ENCODE assay signal across 1 cellular context in the genomic region with DNA sequence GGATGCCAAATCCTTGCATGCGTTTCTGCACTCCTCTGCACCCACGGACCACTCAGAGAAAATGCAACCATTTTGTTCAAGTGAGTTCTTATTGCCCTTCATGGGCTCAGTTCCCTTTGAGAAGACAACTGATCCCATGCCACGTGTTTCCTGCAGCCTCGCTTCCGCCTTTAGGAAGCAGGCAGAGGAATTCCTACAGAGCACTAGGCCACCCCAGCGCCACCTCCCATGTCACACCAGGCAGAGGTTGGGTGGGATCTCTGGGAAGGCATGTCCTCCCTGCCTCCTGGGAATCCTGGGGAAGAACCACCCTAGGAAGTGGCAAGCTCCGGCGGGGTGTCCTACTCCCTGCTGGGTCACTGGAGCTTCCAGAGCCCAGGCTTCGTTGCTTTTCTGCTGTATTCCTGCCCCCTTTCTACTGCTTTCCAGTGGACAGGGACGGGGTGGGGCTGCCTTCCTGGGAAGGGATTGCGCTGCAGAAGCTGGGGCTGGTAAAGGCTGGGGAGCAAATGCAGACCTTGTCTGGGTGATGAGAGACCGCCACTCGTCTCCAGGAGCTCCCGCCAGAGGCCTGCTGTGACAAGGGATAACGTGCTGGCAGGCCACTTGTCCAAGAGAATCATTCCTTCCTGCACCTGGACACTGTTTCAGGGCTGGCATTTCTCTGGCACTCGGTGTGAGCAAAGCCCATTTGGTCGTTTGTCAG.
TF ChIP-seq lines count a peak whose summit lies in the region.

No MANE protein-coding gene starts in this region.

TF ChIP-seq in H1, 55 proteins besides CTCF, POLR2A, EP300 and RAD21:
- TF ChIP-seq JUND (IDR thresholded peaks at IDR 0.05; ENCODE audit: low read length) (no peak), TEAD4 (IDR thresholded peaks at IDR 0.05; ENCODE audit: low read depth, low read length) (no peak), JUN (IDR thresholded peaks at IDR 0.05; ENCODE audit: low read depth, low read length) (no peak), SUZ12 (IDR thresholded peaks at IDR 0.05; ENCODE audit: low read length) (no peak), TAF7 (optimal IDR thresholded peaks at IDR 0.05; ENCODE audit: borderline replicate concordance, low read depth, low read length) (no peak), POU5F1 (IDR thresholded peaks at IDR 0.05; ENCODE audit: low read depth, low read length) (no peak)
